8 cellular contexts compared by ENCODE assay signal in genomic region chr14:32259368-32260013, GRCh38.
DNase-seq lines count a peak whose midpoint lies in the region; ATAC-seq and TF ChIP-seq lines count a peak whose summit lies in the region.

No MANE protein-coding gene starts in this region.

- TF ChIP-seq CTCF in epithelial cell of esophagus (IDR thresholded peaks at IDR 0.05; ENCODE audit: insufficient read depth, low read depth, low read length, missing control alignments), result no peak

- DNase-seq in AG08395 (ENCODE audit: low spot score) (peak; percentile 19), NCI-H2029 (lab: John Stamatoyannopoulos, UW) (peak; percentile 77), epithelial cell of esophagus (ENCODE audit: low read depth) (peak; percentile 88), DMS79 (lab: John Stamatoyannopoulos, UW) (no peak), NCI-H1105 treated with DMSO at 0.1 percent for 48 hours (lab: John Stamatoyannopoulos, UW) (no peak), NCI-H748 (lab: John Stamatoyannopoulos, UW; ENCODE audit: unreplicated experiment) (no peak)

- ATAC-seq in GM18511 (IDR thresholded peaks at IDR 0.05; ENCODE audit: unreplicated experiment), result peak; percentile 89
- ATAC-seq in HG02759 (IDR thresholded peaks at IDR 0.05; ENCODE audit: unreplicated experiment), result peak; percentile 97

- H3K4me3 ChIP-seq in epithelial cell of esophagus (ENCODE audit: low read length), result no peak overlapping the region

Comparison
In these comparisons a context has a peak if more than half of its experiments do, and no peak if none do; other contexts are left out.
1. DNase-seq: peak in AG08395 (single experiment), NCI-H2029 (single experiment) and epithelial cell of esophagus (single experiment); none in DMS79 (single experiment), NCI-H1105 treated with DMSO at 0.1 percent for 48 hours (single experiment) and NCI-H748 (single experiment).